ENCODE assay signal across 15 cellular contexts in the genomic region with DNA sequence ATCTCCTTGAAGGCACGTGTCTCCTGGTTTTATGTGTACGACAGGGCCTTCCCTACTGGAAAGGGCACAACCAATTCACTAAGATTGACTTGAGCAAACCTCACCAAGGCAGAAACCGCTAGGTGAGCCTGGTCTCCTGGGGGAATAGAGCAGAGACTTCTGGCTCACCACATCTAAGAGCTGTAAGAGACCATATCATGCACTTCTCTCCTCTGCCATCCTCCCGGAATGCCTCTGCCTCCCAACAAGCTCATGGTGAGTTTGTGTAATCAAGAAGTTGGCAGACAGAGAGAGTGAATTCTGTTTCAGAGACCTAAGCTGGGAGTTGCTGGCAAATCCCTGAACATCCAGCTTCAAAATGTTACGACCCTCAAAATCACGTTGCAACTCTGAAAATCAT.
A peak's percentile ranks its signal among the peaks of the same experiment; 100 is the strongest.
DNase-seq lines count a peak whose midpoint lies in the region; ATAC-seq and TF ChIP-seq lines count a peak whose summit lies in the region.
"Had no signal": no experiment of that assay in that cellular context is flagged by ENCODE, and none has a peak within 500 bp of the region (broad histone marks: within the 10 kb centered on the region; RNA-seq: fewer than 3 reads in every experiment).

No MANE protein-coding gene starts in this region.

- peaks cover 19% of the 10 kb centered on the region for H3K4me1 Mint-ChIP-seq in GM23338
- H3K4me1 Mint-ChIP-seq in nephron progenitor cell = peaks cover 18% of the 10 kb centered on the region
- H3K4me1 Mint-ChIP-seq in activated CD8-positive, alpha-beta memory T cell treated with anti-CD3 and anti-CD28 coated beads, Interleukin-2, amount 10 ng/mL, durations not matched to agents 7 days and 5 days = peaks cover 2% of the 10 kb centered on the region

- no peaks in the 10 kb centered on the region for H3F3A ChIP-seq in GM23338 (replicated peaks; ENCODE audit: low read depth)

- H3K27ac Mint-ChIP-seq in GM23338 (no peak overlapping the region), nephron progenitor cell (peak overlapping the region; percentile 81)
- no peak overlapping the region for H3K27ac Mint-ChIP-seq in activated CD8-positive, alpha-beta memory T cell treated with anti-CD3 and anti-CD28 coated beads, Interleukin-2, amount 10 ng/mL, durations not matched to agents 7 days and 5 days

- H3K27me3 Mint-ChIP-seq in GM23338 (ENCODE audit: insufficient read depth, low read depth, poor library complexity) (no peaks in the 10 kb centered on the region), nephron progenitor cell (ENCODE audit: low read depth, poor library complexity) (no peaks in the 10 kb centered on the region)
- H3K27me3 Mint-ChIP-seq in activated CD8-positive, alpha-beta memory T cell treated with anti-CD3 and anti-CD28 coated beads, Interleukin-2, amount 10 ng/mL, durations not matched to agents 7 days and 5 days = no peaks in the 10 kb centered on the region

- CTCF ChIA-PET in activated CD8-positive, alpha-beta memory T cell treated with anti-CD3 and anti-CD28 coated beads, Interleukin-2, amount 10 ng/mL, durations not matched to agents 7 days and 5 days (lab: Charles Lee) = no interaction called here

- 0 out of 3 replicates have a peak, but pooled peaks cover 3% of the 10 kb centered on the region for H3K36me3 Mint-ChIP-seq in GM23338 (ENCODE audit: low read depth)
- peaks cover 7% of the 10 kb centered on the region for H3K36me3 Mint-ChIP-seq in nephron progenitor cell (ENCODE audit: low read depth)
- no peaks in the 10 kb centered on the region for H3K36me3 Mint-ChIP-seq in activated CD8-positive, alpha-beta memory T cell treated with anti-CD3 and anti-CD28 coated beads, Interleukin-2, amount 10 ng/mL, durations not matched to agents 7 days and 5 days

- H3K4me3 Mint-ChIP-seq in GM23338 (no peak overlapping the region), nephron progenitor cell (no peak overlapping the region)
- no peak overlapping the region for H3K4me3 Mint-ChIP-seq in activated CD8-positive, alpha-beta memory T cell treated with anti-CD3 and anti-CD28 coated beads, Interleukin-2, amount 10 ng/mL, durations not matched to agents 7 days and 5 days

- no peaks in the 10 kb centered on the region for H3K79me2 ChIP-seq in GM23338 (replicated peaks; ENCODE audit: insufficient read depth)

- no peak overlapping the region for H2AFZ ChIP-seq in GM23338
- H2AFZ ChIP-seq: GM23248 had no signal

- no peak overlapping the region for H3K4me2 ChIP-seq in GM23338

- no peaks in the 10 kb centered on the region for H3K27me3 ChIP-seq in GM23338 (ENCODE audit: insufficient read depth)

- peaks cover 14% of the 10 kb centered on the region for H3K4me1 ChIP-seq in GM23338 (ENCODE audit: insufficient read depth)

- peak overlapping the region; percentile 59; the same call in 1 of the 2 replicates for H3K27ac ChIP-seq in GM23338 (ENCODE audit: low read depth)
- H3K27ac ChIP-seq: GM23248, SK-N-MC had no signal

- ATAC-seq in GM23338 = no peak
- ATAC-seq in activated CD8-positive, alpha-beta memory T cell treated with anti-CD3 and anti-CD28 coated beads, Interleukin-2, amount 10 ng/mL, durations not matched to agents 7 days and 5 days = no peak
- ATAC-seq: Right ventricle myocardium inferior had no signal

- no peaks in the 10 kb centered on the region for H4K20me1 ChIP-seq in GM23338 (replicated peaks; ENCODE audit: insufficient read depth)

- no peak overlapping the region for H3K4me3 ChIP-seq in GM23338
- H3K4me3 ChIP-seq: GM23248, SK-N-MC had no signal

- no peaks in the 10 kb centered on the region for H3K9me3 Mint-ChIP-seq in GM23338
- H3K9me3 Mint-ChIP-seq in nephron progenitor cell = no peaks in the 10 kb centered on the region
- H3K9me3 Mint-ChIP-seq in activated CD8-positive, alpha-beta memory T cell treated with anti-CD3 and anti-CD28 coated beads, Interleukin-2, amount 10 ng/mL, durations not matched to agents 7 days and 5 days (ENCODE audit: low read depth) = no peaks in the 10 kb centered on the region

- DNase-seq in GM23338 (ENCODE audit: low spot score) (no peak), NCI-H446 treated with DMSO at 0.1 percent for 48 hours (lab: John Stamatoyannopoulos, UW) (peak; percentile 37), cerebellar cortex (ENCODE audit: low spot score) (peak; percentile 22), nephron progenitor cell (no peak), NCI-H82 (lab: John Stamatoyannopoulos, UW) (no peak), mesenteric fat pad (ENCODE audit: low spot score) (no peak)
- no peak for DNase-seq in activated CD8-positive, alpha-beta memory T cell treated with anti-CD3 and anti-CD28 coated beads, Interleukin-2, amount 10 ng/mL, durations not matched to agents 7 days and 5 days
- DNase-seq: AML-193, DMS79 treated with DMSO at 0.1 percent for 48 hours, GM23248, NCI-H1436, NCI-H1930, NCI-H2171 had no signal

- TF ChIP-seq CTCF in GM23338 (conservative IDR thresholded peaks at IDR 0.05; ENCODE audit: low read depth in 2 of 2) (no peak), nephron progenitor cell (IDR thresholded peaks at IDR 0.05) (no peak)

- no peaks in the 10 kb centered on the region for H3K36me3 ChIP-seq in GM23338 (ENCODE audit: insufficient read depth)

- no peaks in the 10 kb centered on the region for H3K9me2 ChIP-seq in GM23338 (ENCODE audit: insufficient read depth)

TF ChIP-seq in GM23338, 12 proteins besides CTCF, POLR2A, EP300 and RAD21 (continues in another document):
- no peak for TF ChIP-seq ZNF114 (CRISPR knock-in tag; IDR thresholded peaks at IDR 0.05)
- TF ChIP-seq, protein P1, sequence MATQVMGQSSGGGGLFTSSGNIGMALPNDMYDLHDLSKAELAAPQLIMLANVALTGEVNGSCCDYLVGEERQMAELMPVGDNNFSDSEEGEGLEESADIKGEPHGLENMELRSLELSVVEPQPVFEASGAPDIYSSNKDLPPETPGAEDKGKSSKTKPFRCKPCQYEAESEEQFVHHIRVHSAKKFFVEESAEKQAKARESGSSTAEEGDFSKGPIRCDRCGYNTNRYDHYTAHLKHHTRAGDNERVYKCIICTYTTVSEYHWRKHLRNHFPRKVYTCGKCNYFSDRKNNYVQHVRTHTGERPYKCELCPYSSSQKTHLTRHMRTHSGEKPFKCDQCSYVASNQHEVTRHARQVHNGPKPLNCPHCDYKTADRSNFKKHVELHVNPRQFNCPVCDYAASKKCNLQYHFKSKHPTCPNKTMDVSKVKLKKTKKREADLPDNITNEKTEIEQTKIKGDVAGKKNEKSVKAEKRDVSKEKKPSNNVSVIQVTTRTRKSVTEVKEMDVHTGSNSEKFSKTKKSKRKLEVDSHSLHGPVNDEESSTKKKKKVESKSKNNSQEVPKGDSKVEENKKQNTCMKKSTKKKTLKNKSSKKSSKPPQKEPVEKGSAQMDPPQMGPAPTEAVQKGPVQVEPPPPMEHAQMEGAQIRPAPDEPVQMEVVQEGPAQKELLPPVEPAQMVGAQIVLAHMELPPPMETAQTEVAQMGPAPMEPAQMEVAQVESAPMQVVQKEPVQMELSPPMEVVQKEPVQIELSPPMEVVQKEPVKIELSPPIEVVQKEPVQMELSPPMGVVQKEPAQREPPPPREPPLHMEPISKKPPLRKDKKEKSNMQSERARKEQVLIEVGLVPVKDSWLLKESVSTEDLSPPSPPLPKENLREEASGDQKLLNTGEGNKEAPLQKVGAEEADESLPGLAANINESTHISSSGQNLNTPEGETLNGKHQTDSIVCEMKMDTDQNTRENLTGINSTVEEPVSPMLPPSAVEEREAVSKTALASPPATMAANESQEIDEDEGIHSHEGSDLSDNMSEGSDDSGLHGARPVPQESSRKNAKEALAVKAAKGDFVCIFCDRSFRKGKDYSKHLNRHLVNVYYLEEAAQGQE (IDR thresholded peaks at IDR 0.05; ENCODE audit: unreplicated experiment) = no peak
- no peak for TF ChIP-seq EZH2 (IDR thresholded peaks at IDR 0.05; ENCODE audit: low read depth, unreplicated experiment)
- TF ChIP-seq CREB1 (CRISPR knock-in tag; IDR thresholded peaks at IDR 0.05; ENCODE audit: low read depth) = no peak
- TF ChIP-seq, protein P2, sequence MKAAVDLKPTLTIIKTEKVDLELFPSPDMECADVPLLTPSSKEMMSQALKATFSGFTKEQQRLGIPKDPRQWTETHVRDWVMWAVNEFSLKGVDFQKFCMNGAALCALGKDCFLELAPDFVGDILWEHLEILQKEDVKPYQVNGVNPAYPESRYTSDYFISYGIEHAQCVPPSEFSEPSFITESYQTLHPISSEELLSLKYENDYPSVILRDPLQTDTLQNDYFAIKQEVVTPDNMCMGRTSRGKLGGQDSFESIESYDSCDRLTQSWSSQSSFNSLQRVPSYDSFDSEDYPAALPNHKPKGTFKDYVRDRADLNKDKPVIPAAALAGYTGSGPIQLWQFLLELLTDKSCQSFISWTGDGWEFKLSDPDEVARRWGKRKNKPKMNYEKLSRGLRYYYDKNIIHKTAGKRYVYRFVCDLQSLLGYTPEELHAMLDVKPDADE (IDR thresholded peaks at IDR 0.05) = no peak
- no peak for TF ChIP-seq JUNB (IDR thresholded peaks at IDR 0.05; ENCODE audit: unreplicated experiment)
- TF ChIP-seq NANOG (IDR thresholded peaks at IDR 0.05; ENCODE audit: borderline replicate concordance) = no peak
- no peak for TF ChIP-seq STAT1 (IDR thresholded peaks at IDR 0.05; ENCODE audit: unreplicated experiment)

Comparison
In these comparisons a context has a peak if more than half of its experiments do, and no peak if none do; other contexts are left out.
1. DNase-seq: peak in NCI-H446 treated with DMSO at 0.1 percent for 48 hours (single experiment) and cerebellar cortex (single experiment); none in GM23338 (single experiment), nephron progenitor cell (single experiment), activated CD8-positive, alpha-beta memory T cell treated with anti-CD3 and anti-CD28 coated beads, Interleukin-2, amount 10 ng/mL, durations not matched to agents 7 days and 5 days (single experiment), NCI-H82 (single experiment) and mesenteric fat pad (single experiment).